Comparison of ENCODE assay signal across 15 cellular contexts in genomic region chr13:26508885-26509284, GRCh38. TPM values are rescaled to one million over a fixed set of nuclear protein-coding genes. Genes with fewer than 3 reads are reported as not detected.
DNase-seq lines count a peak whose midpoint lies in the region; ATAC-seq and TF ChIP-seq lines count a peak whose summit lies in the region.
"Had no signal": no experiment of that assay in that cellular context is flagged by ENCODE, and none has a peak within 500 bp of the region (broad histone marks: within the 10 kb centered on the region; RNA-seq: fewer than 3 reads in every experiment).

No MANE protein-coding gene starts in this region.

- H3K36me3 ChIP-seq in adrenal gland (replicated peaks in 1 of 2) = no peaks in the 10 kb centered on the region
- H3K36me3 ChIP-seq in suprapubic skin = no peaks in the 10 kb centered on the region
- no peaks in the 10 kb centered on the region for H3K36me3 ChIP-seq in MM.1S (replicated peaks; ENCODE audit: insufficient read depth, low read length)

- H3K27me3 ChIP-seq in adrenal gland (no peaks in the 10 kb centered on the region), suprapubic skin (peaks cover 2% of the 10 kb centered on the region), MM.1S (replicated peaks; ENCODE audit: insufficient read depth, low read length) (no peaks in the 10 kb centered on the region)
- H3K27me3 ChIP-seq: hepatocyte had no signal

- TF ChIP-seq POLR2A in adrenal gland (IDR thresholded peaks at IDR 0.05) (no peak), suprapubic skin (IDR thresholded peaks at IDR 0.05) (no peak)

- H2AFZ ChIP-seq in MM.1S (ENCODE audit: low read length) = no peak overlapping the region
- H2AFZ ChIP-seq: hepatocyte had no signal

- H3K9me2 ChIP-seq in MM.1S (replicated peaks; ENCODE audit: insufficient read depth, low read length) = no peaks in the 10 kb centered on the region

- peak; percentile 28 for DNase-seq in HPDE6-E6E7 (ENCODE audit: extremely low spot score)
- DNase-seq in adrenal gland = peak; percentile 84 to 94 (median 89)
- DNase-seq in left ventricle myocardium superior = peak; percentile 89
- peak; percentile 92 for DNase-seq in suprapubic skin (ENCODE audit: low spot score in 2 of 2)
- no peak for DNase-seq in MM.1S
- no peak for DNase-seq in GM13976 (ENCODE audit: low spot score)
- DNase-seq in GM19238 (ENCODE audit: insufficient read length, low spot score) = no peak
- DNase-seq: activated T-cell treated with anti-CD3 and anti-CD28 coated beads, Interleukin-2, amount 50 U/mL, for 72 hours; GDM1; NCI-H1436 treated with DMSO at 0.1 percent for 48 hours; stimulated activated naive CD4-positive, alpha-beta T cell had no signal

- no peaks in the 10 kb centered on the region for H3K9me3 ChIP-seq in adrenal gland (replicated peaks in 1 of 3)
- no peaks in the 10 kb centered on the region for H3K9me3 ChIP-seq in suprapubic skin
- H3K9me3 ChIP-seq in MM.1S (replicated peaks; ENCODE audit: insufficient read depth, low read length) = no peaks in the 10 kb centered on the region

- TF ChIP-seq EP300 in suprapubic skin (IDR thresholded peaks at IDR 0.05) = no peak

- WGBS in adrenal gland, 4 donors = 33 to 39% (median 37%) methylated on average over 4 of the region's 4 CpGs
- 64% methylated on average over 4 of the region's 4 CpGs for WGBS in suprapubic skin

- no peaks in the 10 kb centered on the region for H3F3A ChIP-seq in MM.1S (ENCODE audit: insufficient read depth, low read length)

- H3K4me3 ChIP-seq in adrenal gland = no peak overlapping the region
- H3K4me3 ChIP-seq in suprapubic skin = no peak overlapping the region
- H3K4me3 ChIP-seq in MM.1S (ENCODE audit: low read length) = no peak overlapping the region
- H3K4me3 ChIP-seq: hepatocyte had no signal

- H3K79me2 ChIP-seq in MM.1S (ENCODE audit: low read length) = no peaks in the 10 kb centered on the region
- H3K79me2 ChIP-seq: hepatocyte had no signal

- ATAC-seq in left ventricle myocardium superior (peak; percentile 94), HG02798 (IDR thresholded peaks at IDR 0.05; ENCODE audit: poor library complexity, unreplicated experiment) (no peak)
- ATAC-seq: activated T-cell treated with anti-CD3 and anti-CD28 coated beads, Interleukin-2, amount 50 U/mL, for 72 hours; HCT116; natural killer cell treated with Interleukin-12 subunit alpha and Interleukin-12 subunit beta and Interleukin-15 and Interleukin-18, amount 100 ng/mL, for 72 hours had no signal

- H3K4me2 ChIP-seq in MM.1S (ENCODE audit: low read depth, low read length) = no peak overlapping the region
- H3K4me2 ChIP-seq: hepatocyte had no signal

- no peaks in the 10 kb centered on the region for H4K20me1 ChIP-seq in MM.1S (ENCODE audit: insufficient read depth, low read length)

- no peak for TF ChIP-seq CTCF in adrenal gland (IDR thresholded peaks at IDR 0.05)
- no peak for TF ChIP-seq CTCF in suprapubic skin (IDR thresholded peaks at IDR 0.05)
- TF ChIP-seq CTCF in MM.1S (IDR thresholded peaks at IDR 0.05; ENCODE audit: low read length) = no peak
- TF ChIP-seq CTCF in GM13976 (IDR thresholded peaks at IDR 0.05; ENCODE audit: borderline replicate concordance, control extremely low read depth, extremely low read depth, insufficient read depth, missing control alignments) = no peak

- intact Hi-C loops in adrenal gland (cut with DNase I) = no loop called here
- intact Hi-C loops in left ventricle myocardium superior (cut with micrococcal nuclease) = loop anchor here (5.0 kb wide), 1 partner anchor 423 kb away; no protein-coding TSS in a partner anchor

- no peaks in the 10 kb centered on the region for H3K4me1 ChIP-seq in adrenal gland (replicated peaks in 1 of 2)
- no peaks in the 10 kb centered on the region for H3K4me1 ChIP-seq in suprapubic skin
- H3K4me1 ChIP-seq in MM.1S (ENCODE audit: low read length) = no peaks in the 10 kb centered on the region

- in situ Hi-C loops in GM13976 (cut with MboI; ENCODE audit: low sequenced_read_pairs, unreplicated experiment) = no loop called here

- H3K9ac ChIP-seq in MM.1S (ENCODE audit: low read length) = no peak overlapping the region

- peak overlapping the region in 2 of 5 donors; percentile 12 to 31 for H3K27ac ChIP-seq in adrenal gland
- no peak overlapping the region for H3K27ac ChIP-seq in suprapubic skin
- H3K27ac ChIP-seq in MM.1S (ENCODE audit: low read length) = no peak overlapping the region
- H3K27ac ChIP-seq: hepatocyte had no signal

RNA-seq across cellular contexts. Expression of gene WASF3, which starts 48.6 kb away (rescaled TPM):
- total RNA-seq in adrenal gland (10 to 100 TPM; 26.1 to 63.3 (median 41.1) TPM), left ventricle myocardium superior (11.5 TPM), suprapubic skin (10 to 100 TPM in 1 of 4 donors, 1 to 10 TPM in 3; 5.7 to 11.4 (median 7.2) TPM)
- 10 to 100 TPM; 12.6 to 40.9 (median 18.1) TPM for polyA plus RNA-seq in adrenal gland
- total RNA-seq: natural killer cell treated with Interleukin-12 subunit alpha and Interleukin-12 subunit beta and Interleukin-15 and Interleukin-18, amount 100 ng/mL, for 72 hours had no signal

Comparison
In these comparisons a context has a peak if more than half of its experiments do, and no peak if none do; other contexts are left out.
1. DNase-seq: peak in HPDE6-E6E7 (single experiment), adrenal gland (7 of 7), left ventricle myocardium superior (single experiment) and suprapubic skin (2 of 2); none in MM.1S (single experiment), GM13976 (single experiment) and GM19238 (single experiment).